Comparison of ENCODE assay signal across 25 cellular contexts in genomic region chr10:114730291-114730690, GRCh38.
"Had no signal": no experiment of that assay in that cellular context is flagged by ENCODE, and none has a peak within 500 bp of the region (broad histone marks: within the 10 kb centered on the region; RNA-seq: fewer than 3 reads in every experiment).

No MANE protein-coding gene starts in this region.

- ATAC-seq: activated CD4-positive, CD25-positive, alpha-beta regulatory T cell treated with anti-CD3 and anti-CD28 coated beads, Interleukin-2, amount 50 U/mL, for 24 hours; activated CD8-positive, alpha-beta memory T cell treated with anti-CD3 and anti-CD28 coated beads, Interleukin-2, amount 10 ng/mL, durations not matched to agents 7 days and 5 days; activated CD8-positive, alpha-beta T cell treated with anti-CD3 and anti-CD28 coated beads for 36 hours; esophagus mucosa; T-helper 17 cell had no signal

- H3K4me1 ChIP-seq: ascending aorta, breast epithelium had no signal

- H3K27ac ChIP-seq: ascending aorta, breast epithelium, cardiac muscle cell, WERI-Rb-1 had no signal

- DNase-seq: activated B cell treated with CpG ODN at 0.5 μM for 24 hours; activated CD4-positive, alpha-beta T cell treated with anti-CD3 and anti-CD28 coated beads for 48 hours; activated CD4-positive, alpha-beta T cell treated with anti-CD3 and anti-CD28 coated beads, Interleukin-2, amount 50 U/mL, for 1 hour; activated CD4-positive, alpha-beta T cell treated with anti-CD3 and anti-CD28 coated beads, Interleukin-2, amount 50 U/mL, for 48 hours; activated CD8-positive, alpha-beta memory T cell treated with anti-CD3 and anti-CD28 coated beads, Interleukin-2, amount 10 ng/mL, durations not matched to agents 7 days and 5 days; activated CD8-positive, alpha-beta memory T cell treated with anti-CD3 and anti-CD28 coated beads, Interleukin-2, amount 50 U/mL, for 4 hours; activated CD8-positive, alpha-beta T cell treated with anti-CD3 and anti-CD28 coated beads for 36 hours; activated effector memory CD4-positive, alpha-beta T cell treated with anti-CD3 and anti-CD28 coated beads, Interleukin-2, amount 50 U/mL, for 16 hours; activated naive CD4-positive, alpha-beta T cell treated with anti-CD3 and anti-CD28 coated beads for 36 hours; activated naive CD8-positive, alpha-beta T cell treated with anti-CD3 and anti-CD28 coated beads, Interleukin-2, amount 10 ng/mL, durations not matched to agents 7 days and 5 days; activated T-cell treated with anti-CD3 and anti-CD28 coated beads, Interleukin-2, amount 50 U/mL, for 1 hour; activated T-cell treated with anti-CD3 and anti-CD28 coated beads, Interleukin-2, amount 50 U/mL, for 48 hours; effector memory CD4-positive, alpha-beta T cell; endodermal cell; foreskin fibroblast; head of caudate nucleus; T-helper 1 cell; T-helper 17 cell; T1000; WERI-Rb-1 had no signal

- H3K4me3 ChIP-seq: ascending aorta, breast epithelium, cardiac muscle cell had no signal

- H3K9me3 ChIP-seq: ascending aorta, breast epithelium had no signal

- H3K36me3 ChIP-seq: ascending aorta, breast epithelium, cardiac muscle cell, WERI-Rb-1 had no signal

- H3K27me3 ChIP-seq: ascending aorta, breast epithelium, cardiac muscle cell had no signal
